Comparison of ENCODE assay signal across 18 cellular contexts in the genomic region with DNA sequence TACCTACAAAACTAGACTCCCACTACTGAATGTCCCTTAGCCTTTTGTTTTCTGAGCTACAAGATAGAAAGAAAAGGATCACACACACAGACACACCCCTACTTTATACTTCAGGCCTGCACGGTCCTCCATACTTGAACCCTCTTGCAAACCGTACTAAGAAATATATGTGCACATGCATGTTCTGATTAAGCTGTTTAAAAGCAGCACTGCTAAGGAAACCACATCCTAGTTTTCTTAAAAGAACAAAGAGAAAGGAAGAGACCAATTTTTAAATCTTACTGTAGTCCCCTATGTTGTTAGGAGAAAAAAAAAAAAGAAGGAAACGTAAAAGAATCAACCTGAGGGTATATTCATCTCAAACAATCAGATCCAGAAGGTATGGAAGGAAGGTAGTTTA.
DNase-seq lines count a peak whose midpoint lies in the region; ATAC-seq, FAIRE-seq and TF ChIP-seq lines count a peak whose summit lies in the region.
"Had no signal": no experiment of that assay in that cellular context is flagged by ENCODE, and none has a peak within 500 bp of the region (broad histone marks: within the 10 kb centered on the region; RNA-seq: fewer than 3 reads in every experiment).

No MANE protein-coding gene starts in this region.

- H3F3A ChIP-seq in GM23338 (replicated peaks; ENCODE audit: low read depth) (no peaks in the 10 kb centered on the region), Loucy (ENCODE audit: low read depth) (no peaks in the 10 kb centered on the region)

- no peak for TF ChIP-seq POLR2A in GM12891 (IDR thresholded peaks at IDR 0.05; ENCODE audit: low read depth, low read length)
- no peak for TF ChIP-seq POLR2A in body of pancreas (IDR thresholded peaks at IDR 0.05)

- peak overlapping the region; percentile 14 for H3K9ac ChIP-seq in Loucy (ENCODE audit: low read depth, low read length, poor library complexity, severe bottlenecking)
- H3K9ac ChIP-seq: SK-N-SH had no signal

- peaks cover 4% of the 10 kb centered on the region for H3K27me3 Mint-ChIP-seq in GM23338 (ENCODE audit: insufficient read depth, low read depth, poor library complexity)
- H3K27me3 Mint-ChIP-seq in mesothelial cell of epicardium (ENCODE audit: low read depth): no peaks in the 10 kb centered on the region
- H3K27me3 Mint-ChIP-seq: B cell; CD8-positive, alpha-beta memory T cell had no signal

- no peaks in the 10 kb centered on the region for H3K9me2 ChIP-seq in GM23338 (ENCODE audit: insufficient read depth)
- H3K9me2 ChIP-seq in Loucy (replicated peaks; ENCODE audit: low read depth, low read length): no peaks in the 10 kb centered on the region
- H3K9me2 ChIP-seq: SK-N-SH had no signal

- H3K27me3 ChIP-seq in GM23338 (ENCODE audit: insufficient read depth) (no peaks in the 10 kb centered on the region), Loucy (ENCODE audit: insufficient read depth, low read length, poor library complexity, severe bottlenecking) (no peaks in the 10 kb centered on the region), body of pancreas (no peaks in the 10 kb centered on the region)
- H3K27me3 ChIP-seq: MG63 had no signal

- no peaks in the 10 kb centered on the region; the same call in 2 of the 3 replicates for H3K36me3 Mint-ChIP-seq in GM23338 (ENCODE audit: low read depth)
- peaks cover 13% of the 10 kb centered on the region for H3K36me3 Mint-ChIP-seq in mesothelial cell of epicardium
- H3K36me3 Mint-ChIP-seq: CD14-positive monocyte; CD8-positive, alpha-beta memory T cell had no signal

- H3K4me3 Mint-ChIP-seq in GM23338 (no peak overlapping the region), mesothelial cell of epicardium (no peak overlapping the region)
- H3K4me3 Mint-ChIP-seq: B cell; CD14-positive monocyte; CD8-positive, alpha-beta memory T cell had no signal

- H3K79me2 ChIP-seq in GM23338 (replicated peaks; ENCODE audit: insufficient read depth): no peaks in the 10 kb centered on the region
- no peaks in the 10 kb centered on the region for H3K79me2 ChIP-seq in Loucy (ENCODE audit: insufficient read depth, low read length)

- no peak for ATAC-seq in GM23338
- no peak for ATAC-seq in GM18502 (IDR thresholded peaks at IDR 0.05; ENCODE audit: poor library complexity, unreplicated experiment)
- no peak for ATAC-seq in body of pancreas

- intact Hi-C loops in body of pancreas (cut with DNase I): no loop called here

- H2AFZ ChIP-seq in GM23338: no peak overlapping the region
- 0 out of 2 replicates have a peak overlapping the region, but pooled peaks have one; percentile 3 for H2AFZ ChIP-seq in Loucy (ENCODE audit: low read length)

- H3K4me1 Mint-ChIP-seq in GM23338 (peaks cover 21% of the 10 kb centered on the region), mesothelial cell of epicardium (peaks cover 41% of the 10 kb centered on the region)
- H3K4me1 Mint-ChIP-seq: B cell, CD14-positive monocyte had no signal

- TF ChIP-seq CTCF in GM23338 (conservative IDR thresholded peaks at IDR 0.05; ENCODE audit: low read depth in 2 of 2) (no peak), Loucy (conservative IDR thresholded peaks at IDR 0.05; ENCODE audit: low read length) (no peak), mesothelial cell of epicardium (IDR thresholded peaks at IDR 0.05; ENCODE audit: unreplicated experiment) (no peak), body of pancreas (IDR thresholded peaks at IDR 0.05) (no peak)

- FAIRE-seq in GM12891 (lab: Jason Lieb, UNC): no peak

- DNase-seq in GM23338 (ENCODE audit: low spot score) (no peak), mesothelial cell of epicardium (ENCODE audit: low spot score in 2 of 2, unreplicated experiment in 2 of 2) (no peak), NCI-H510A (lab: John Stamatoyannopoulos, UW) (no peak), GM12891 (ENCODE audit: insufficient read length, low spot score) (no peak), body of pancreas (no peak)
- DNase-seq: CD8-positive, alpha-beta memory T cell; MG63; NCI-H1105 treated with DMSO at 0.1 percent for 48 hours; NCI-H1930; NCI-H2107; NCI-H524 treated with DMSO at 0.1 percent for 48 hours; NCI-H774; SIG-M5; SK-N-SH had no signal

- H3K36me3 ChIP-seq in GM23338 (ENCODE audit: insufficient read depth) (no peaks in the 10 kb centered on the region), Loucy (ENCODE audit: insufficient read depth, low read length) (no peaks in the 10 kb centered on the region), body of pancreas (replicated peaks in 1 of 2; ENCODE audit: insufficient read depth in 1 of 2, low read depth in 2 of 2) (no peaks in the 10 kb centered on the region)
- H3K36me3 ChIP-seq: MG63 had no signal

- H3K4me2 ChIP-seq in GM23338: no peak overlapping the region
- H3K4me2 ChIP-seq in Loucy (ENCODE audit: low read depth, low read length, poor library complexity, severe bottlenecking): peak overlapping the region; percentile 51
- H3K4me2 ChIP-seq: SK-N-SH had no signal

- H3K9me3 ChIP-seq in Loucy (ENCODE audit: insufficient read depth, low read depth, low read length) (no peaks in the 10 kb centered on the region), body of pancreas (no peaks in the 10 kb centered on the region)
- H3K9me3 ChIP-seq: MG63, SK-N-SH had no signal

- H4K20me1 ChIP-seq in GM23338 (replicated peaks; ENCODE audit: insufficient read depth): no peaks in the 10 kb centered on the region
- no peaks in the 10 kb centered on the region for H4K20me1 ChIP-seq in Loucy (ENCODE audit: insufficient read depth, low read length, poor library complexity, severe bottlenecking)

- WGBS in body of pancreas, 2 donors: 69 to 82% methylated on average over 3 of the region's 3 CpGs

- H3K9me3 Mint-ChIP-seq in GM23338 (no peaks in the 10 kb centered on the region), mesothelial cell of epicardium (peaks cover 2% of the 10 kb centered on the region)

- peaks cover 11% of the 10 kb centered on the region; the same call in 1 of the 2 replicates for H3K4me1 ChIP-seq in GM23338 (ENCODE audit: insufficient read depth)
- H3K4me1 ChIP-seq in Loucy (ENCODE audit: insufficient read depth, low read length, poor library complexity, severe bottlenecking): peaks cover 43% of the 10 kb centered on the region
- peaks cover under 1% of the 10 kb centered on the region for H3K4me1 ChIP-seq in body of pancreas

- H3K4me3 ChIP-seq in GM23338 (no peak overlapping the region), Loucy (ENCODE audit: low read length, poor library complexity, severe bottlenecking) (no peak overlapping the region), body of pancreas (no peak overlapping the region)
- H3K4me3 ChIP-seq: MG63 had no signal

- H3K27ac Mint-ChIP-seq in GM23338: 0 out of 2 replicates have a peak overlapping the region, but pooled peaks have one; percentile 22
- peak overlapping the region; percentile 51 for H3K27ac Mint-ChIP-seq in mesothelial cell of epicardium
- H3K27ac Mint-ChIP-seq: B cell; CD14-positive monocyte; CD8-positive, alpha-beta memory T cell had no signal

- no peak overlapping the region for H3K27ac ChIP-seq in GM23338 (ENCODE audit: low read depth)
- H3K27ac ChIP-seq in body of pancreas: no peak overlapping the region

TF ChIP-seq in GM12891, 5 proteins besides CTCF, POLR2A, EP300 and RAD21:
- TF ChIP-seq TAF1 (IDR thresholded peaks at IDR 0.05; ENCODE audit: low read depth, low read length): no peak
- no peak for TF ChIP-seq POLR2AphosphoS5 (IDR thresholded peaks at IDR 0.05; ENCODE audit: low read depth, low read length)
- TF ChIP-seq POU2F2 (IDR thresholded peaks at IDR 0.05; ENCODE audit: low read depth, low read length): no peak
- TF ChIP-seq PAX5 (IDR thresholded peaks at IDR 0.05; ENCODE audit: insufficient read depth, low read length, severe bottlenecking): no peak
- TF ChIP-seq SPI1 (IDR thresholded peaks at IDR 0.05; ENCODE audit: low read depth, low read length): no peak
